In the genomic region with DNA sequence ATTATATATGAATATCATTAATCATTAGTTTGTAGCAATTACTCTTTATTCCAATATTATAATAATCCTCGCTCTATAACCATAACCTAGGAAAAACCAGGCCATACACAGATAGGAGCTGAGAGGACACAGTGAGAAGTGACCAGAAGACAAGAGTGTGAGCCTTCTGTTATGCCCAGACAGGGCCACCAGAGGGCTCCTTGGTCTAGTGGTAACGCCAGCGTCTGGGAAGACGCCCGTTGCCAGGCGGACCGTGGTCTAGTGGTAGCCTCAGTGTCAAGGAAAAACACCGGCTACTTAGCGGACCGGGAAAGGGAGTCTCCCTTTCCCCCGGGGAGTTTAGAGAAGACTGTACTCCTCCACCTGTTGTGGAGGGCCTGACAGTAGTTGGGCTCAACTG, we compare ENCODE assay signal across 10 cellular contexts. TPM values are rescaled to one million over a fixed set of nuclear protein-coding genes. Genes with fewer than 3 reads are reported as not detected.
DNase-seq lines count a peak whose midpoint lies in the region; ATAC-seq, FAIRE-seq and TF ChIP-seq lines count a peak whose summit lies in the region.
"Not testable (repeated sequence)": the region's sequence is repeated elsewhere in the genome, so short reads cannot be mapped to it uniquely, and the experiment has no call there.
"Had no signal": no experiment of that assay in that cellular context is flagged by ENCODE, and none has a peak within 500 bp of the region (broad histone marks: within the 10 kb centered on the region; RNA-seq: fewer than 3 reads in every experiment).

No MANE protein-coding gene starts in this region.

- H3K14ac ChIP-seq in H1 (ENCODE audit: insufficient read length) = not testable (repeated sequence)

- not testable (repeated sequence) for H4K20me1 ChIP-seq in H1 (replicated peaks in 1 of 2; ENCODE audit: control insufficient read depth in 1 of 2, insufficient read depth in 2 of 2, low read length in 2 of 2); neural progenitor cell (ENCODE audit: low read depth)

- not testable (repeated sequence) for H3K36me3 Mint-ChIP-seq in activated naive CD4-positive, alpha-beta T cell treated with anti-CD3 and anti-CD28 coated beads for 36 hours (ENCODE audit: low read depth); neural progenitor cell

- not testable (repeated sequence) for H4K5ac ChIP-seq in H1 (ENCODE audit: insufficient read length, low read depth, low read length)

- H2AK5ac ChIP-seq in H1 (ENCODE audit: low read depth, low read length) = not testable (repeated sequence)

- not testable (repeated sequence) for H4K91ac ChIP-seq in H1 (replicated peaks; ENCODE audit: insufficient read length, low read length)

- not testable (repeated sequence) for H3F3A ChIP-seq in neural progenitor cell (ENCODE audit: low read depth)

- intact Hi-C loops in activated naive CD4-positive, alpha-beta T cell treated with anti-CD3 and anti-CD28 coated beads for 36 hours (cut with micrococcal nuclease) = loop anchor here (1.0 kb wide), 1 partner anchor 271 kb away; no protein-coding TSS in a partner anchor

- not testable (repeated sequence) for H3K56ac ChIP-seq in H1 (replicated peaks; ENCODE audit: insufficient read length, low read depth, low read length)

- not testable (repeated sequence) for TF ChIP-seq POLR2A in H1 (IDR thresholded peaks at IDR 0.05; ENCODE audit: control extremely low read depth in 1 of 2, low read depth in 2 of 2, low read length in 2 of 2); upper lobe of left lung (IDR thresholded peaks at IDR 0.05)

- H3K23ac ChIP-seq in H1 (ENCODE audit: insufficient read length) = not testable (repeated sequence)

- H3K4ac ChIP-seq in H1 (replicated peaks; ENCODE audit: insufficient read length, low read depth, low read length) = not testable (repeated sequence)

- not testable (repeated sequence) for H3K4me1 ChIP-seq in H1 (replicated peaks in 1 of 4; ENCODE audit: control insufficient read depth in 3 of 4, insufficient read depth in 4 of 4, low read length in 3 of 4); right atrium auricular region; neural progenitor cell; upper lobe of left lung

- H3K27ac ChIP-seq in WERI-Rb-1; H1 (ENCODE audit: low read depth, low read length); right atrium auricular region; neural progenitor cell; upper lobe of left lung: not testable (repeated sequence)

- H3K4me3 Mint-ChIP-seq in activated naive CD4-positive, alpha-beta T cell treated with anti-CD3 and anti-CD28 coated beads for 36 hours; neural progenitor cell: not testable (repeated sequence)

- DNase-seq in DMS53 (lab: John Stamatoyannopoulos, UW) (peak; percentile 34), WERI-Rb-1 (peak; percentile 37), H1 (ENCODE audit: low read depth in 1 of 2, low spot score in 2 of 2) (peak in 1 of 2 experiments; percentile 55), upper lobe of left lung (peak; percentile 6 to 48)
- DNase-seq in LNCaP clone FGC (ENCODE audit: low read depth); right atrium auricular region (ENCODE audit: low spot score); neural progenitor cell (ENCODE audit: low spot score): not testable (repeated sequence)
- DNase-seq in activated naive CD4-positive, alpha-beta T cell treated with anti-CD3 and anti-CD28 coated beads for 36 hours = peak; percentile 52

- not testable (repeated sequence) for H3K36me3 ChIP-seq in WERI-Rb-1; H1 (ENCODE audit: control insufficient read depth in 2 of 4, insufficient read depth in 4 of 4, low read length in 3 of 4); right atrium auricular region; neural progenitor cell; upper lobe of left lung

- H2BK20ac ChIP-seq in H1 (ENCODE audit: low read length) = not testable (repeated sequence)

- CTCF ChIA-PET in activated naive CD4-positive, alpha-beta T cell treated with anti-CD3 and anti-CD28 coated beads for 36 hours (lab: Charles Lee) = not testable (repeated sequence)
- CTCF ChIA-PET in H1 (lab: Charles Lee; ENCODE audit: partially characterized antibody) = interaction anchor here (0.7 to 1.3 kb wide), 3 partner anchors 174 to 261 kb away, joined by 3 read pairs; no protein-coding TSS in a partner anchor

- not testable (repeated sequence) for TF ChIP-seq EP300 in H1 (IDR thresholded peaks at IDR 0.05; ENCODE audit: borderline replicate concordance in 1 of 2, low read depth in 2 of 2, low read length in 2 of 2); upper lobe of left lung (IDR thresholded peaks at IDR 0.05)

- not testable (repeated sequence) for H3K4me2 ChIP-seq in H1 (ENCODE audit: insufficient read depth in 1 of 2, low read depth in 2 of 2, low read length in 2 of 2); neural progenitor cell

- FAIRE-seq in H1 (lab: Jason Lieb, UNC) = not testable (repeated sequence)

- H2BK15ac ChIP-seq in H1 (ENCODE audit: low read length) = not testable (repeated sequence)

- H3K9me3 Mint-ChIP-seq in activated naive CD4-positive, alpha-beta T cell treated with anti-CD3 and anti-CD28 coated beads for 36 hours; neural progenitor cell: not testable (repeated sequence)

- not testable (repeated sequence) for H3K4me3 ChIP-seq in LNCaP clone FGC (ENCODE audit: low read depth, low read length); WERI-Rb-1 (ENCODE audit: low read depth, low read length); H1 (ENCODE audit: extremely low read depth in 1 of 4, insufficient read depth in 2 of 4, low read depth in 3 of 4, low read length in 4 of 4); right atrium auricular region; neural progenitor cell; upper lobe of left lung

- H3K27me3 ChIP-seq in WERI-Rb-1 (ENCODE audit: insufficient read depth, low read depth, severe bottlenecking) = peaks cover 54% of the 10 kb centered on the region
- H3K27me3 ChIP-seq in H1 (replicated peaks in 1 of 4; ENCODE audit: control insufficient read depth in 3 of 4, extremely low read depth in 1 of 4, insufficient read depth in 3 of 4, low read length in 3 of 4); right atrium auricular region; neural progenitor cell; upper lobe of left lung: not testable (repeated sequence)

- not testable (repeated sequence) for ATAC-seq in upper lobe of left lung (ENCODE audit: low FRiP score in 2 of 2)

- H3K9ac ChIP-seq in H1 (replicated peaks in 1 of 4; ENCODE audit: extremely low read depth in 1 of 4, low read depth in 3 of 4, low read length in 3 of 4); neural progenitor cell: not testable (repeated sequence)

- not testable (repeated sequence) for H3K18ac ChIP-seq in H1 (ENCODE audit: extremely low read depth, low read length)

- H4K8ac ChIP-seq in H1 (ENCODE audit: extremely low read depth, insufficient read depth, low read length) = not testable (repeated sequence)

- not testable (repeated sequence) for H3K9me3 ChIP-seq in WERI-Rb-1 (ENCODE audit: severe bottlenecking); H1 (ENCODE audit: insufficient read depth in 2 of 2, low read depth in 1 of 2, low read length in 1 of 2); right atrium auricular region; neural progenitor cell (ENCODE audit: low read depth); upper lobe of left lung

- peak; percentile 50 to 56 for TF ChIP-seq RAD21 in H1 (IDR thresholded peaks at IDR 0.05 in 1 of 2, conservative IDR thresholded peaks at IDR 0.05 in 1 of 2; ENCODE audit: low read depth in 2 of 2, low read length in 2 of 2)

- H2BK5ac ChIP-seq in H1 (ENCODE audit: low read depth, low read length) = not testable (repeated sequence)

- not testable (repeated sequence) for H3K79me1 ChIP-seq in H1 (ENCODE audit: low read depth, low read length)

- TF ChIP-seq CTCF in LNCaP clone FGC (IDR thresholded peaks at IDR 0.05; ENCODE audit: control insufficient read depth, extremely low read depth, insufficient read depth) (peak; percentile 38), WERI-Rb-1 (IDR thresholded peaks at IDR 0.05; ENCODE audit: low read depth, low read length) (peak; percentile 35; the same call in 1 of the 2 replicates), H1 (IDR thresholded peaks at IDR 0.05; ENCODE audit: control extremely low read depth in 1 of 3, insufficient read depth in 1 of 3, low read depth in 1 of 3, low read length in 3 of 3) (peak in 2 of 3 experiments; percentile 28 to 38; a peak in 2 of 4 replicates), right atrium auricular region (IDR thresholded peaks at IDR 0.05) (peak; percentile 16 to 52), neural progenitor cell (IDR thresholded peaks at IDR 0.05) (peak; percentile 54), upper lobe of left lung (IDR thresholded peaks at IDR 0.05) (peak; percentile 18 to 54 (median 42))

- POLR2A ChIA-PET in H1 (lab: Charles Lee; ENCODE audit: partially characterized antibody) = not testable (repeated sequence)

- not testable (repeated sequence) for H2BK120ac ChIP-seq in H1 (replicated peaks; ENCODE audit: low read depth, low read length)

- 19% methylated on average over 9 of the region's 11 CpGs; no CpG with 5 or more reads in 1 of the 2 experiments for WGBS in H1 (ENCODE audit: extremely low coverage in 1 of 2, insufficient coverage in 1 of 2, insufficient read length in 1 of 2, insufficient replicate concordance in 2 of 2, low coverage in 1 of 2, low lambda C conversion rate in 2 of 2, missing lambda C conversion rate in 1 of 2), 2 experiments
- 43 to 50% methylated on average over 2 to 11 of the region's 11 CpGs for WGBS in upper lobe of left lung, 2 donors

- not testable (repeated sequence) for H3K27me3 Mint-ChIP-seq in activated naive CD4-positive, alpha-beta T cell treated with anti-CD3 and anti-CD28 coated beads for 36 hours (ENCODE audit: low read depth); neural progenitor cell (ENCODE audit: insufficient read depth, low read depth)

- not testable (repeated sequence) for H3K23me2 ChIP-seq in H1 (ENCODE audit: low read depth, low read length)

- not testable (repeated sequence) for H3K27ac Mint-ChIP-seq in activated naive CD4-positive, alpha-beta T cell treated with anti-CD3 and anti-CD28 coated beads for 36 hours; neural progenitor cell

- H3K79me2 ChIP-seq in H1 (ENCODE audit: control insufficient read depth in 1 of 2, insufficient read depth in 2 of 2, low read length in 2 of 2); neural progenitor cell (ENCODE audit: low read depth): not testable (repeated sequence)

- not testable (repeated sequence) for H3K4me1 Mint-ChIP-seq in activated naive CD4-positive, alpha-beta T cell treated with anti-CD3 and anti-CD28 coated beads for 36 hours (ENCODE audit: low read depth); neural progenitor cell

- not testable (repeated sequence) for H2BK12ac ChIP-seq in H1 (ENCODE audit: low read depth, low read length)

- not testable (repeated sequence) for H2AFZ ChIP-seq in H1 (ENCODE audit: low read length); neural progenitor cell (replicated peaks)

RNA-seq across cellular contexts. Expression of gene CT55, which starts 35.2 kb away (rescaled TPM):
- total RNA-seq in activated naive CD4-positive, alpha-beta T cell treated with anti-CD3 and anti-CD28 coated beads for 36 hours = not detected
- total RNA-seq in H1 (2021; fragmentation: NEBNext Ultra II Directional; extraction: Animal tissue kit (Norgen Biotek cat#: 25700)) = not detected in 2 replicates
- 0.09 and 0.15 TPM in 2 replicates for polyA plus RNA-seq in H1 (2011; rRNA removed)
- 0.08 TPM for polyA plus RNA-seq in H1 (2011; cell fraction: cytosol; rRNA removed)
- 0.44 TPM for polyA plus RNA-seq in H1 (2011; cell fraction: nucleus; rRNA removed)
- polyA plus RNA-seq in H1 (2012, experiment 1 of 2) = 0.09 to 0.25 TPM in 2 of 4 replicates, not detected in the others
- not detected for polyA plus RNA-seq in H1 (2012, experiment 2 of 2)
- polyA plus RNA-seq in H1 (2013, experiment 1 of 2) = 0.06 TPM
- 0.06 TPM for polyA plus RNA-seq in H1 (2013, experiment 2 of 2)
- not detected in 2 replicates for polyA minus RNA-seq in H1 (2011; rRNA and poly(A)+ RNA removed)
- not detected for polyA minus RNA-seq in H1 (2011; cell fraction: cytosol; rRNA and poly(A)+ RNA removed)
- polyA minus RNA-seq in H1 (2011; cell fraction: nucleus; rRNA and poly(A)+ RNA removed) = 0.50 TPM
- not detected for total RNA-seq in right atrium auricular region
- not detected in 2 replicates for total RNA-seq in neural progenitor cell (ENCODE audit: low replicate concordance)
- total RNA-seq in upper lobe of left lung = not detected
- total RNA-seq: activated naive CD8-positive, alpha-beta T cell treated with anti-CD3 and anti-CD28 coated beads for 36 hours; lower leg skin had no signal

RNA-seq across cellular contexts. Expression of gene ETDA, which starts 45.4 kb away (rescaled TPM):
- total RNA-seq in activated naive CD4-positive, alpha-beta T cell treated with anti-CD3 and anti-CD28 coated beads for 36 hours = not detected
- total RNA-seq in H1 (2021; fragmentation: NEBNext Ultra II Directional; extraction: Animal tissue kit (Norgen Biotek cat#: 25700)) = not detected in 2 replicates
- not detected in 2 replicates for polyA plus RNA-seq in H1 (2011; rRNA removed)
- polyA plus RNA-seq in H1 (2011; cell fraction: cytosol; rRNA removed) = not detected
- not detected for polyA plus RNA-seq in H1 (2011; cell fraction: nucleus; rRNA removed)
- not detected in 4 replicates for polyA plus RNA-seq in H1 (2012, experiment 1 of 2)
- polyA plus RNA-seq in H1 (2012, experiment 2 of 2) = not detected
- not detected for polyA plus RNA-seq in H1 (2013, experiment 1 of 2)
- not detected for polyA plus RNA-seq in H1 (2013, experiment 2 of 2)
- not detected in 2 replicates for polyA minus RNA-seq in H1 (2011; rRNA and poly(A)+ RNA removed)
- not detected for polyA minus RNA-seq in H1 (2011; cell fraction: cytosol; rRNA and poly(A)+ RNA removed)
- polyA minus RNA-seq in H1 (2011; cell fraction: nucleus; rRNA and poly(A)+ RNA removed) = not detected
- total RNA-seq in right atrium auricular region (not detected), neural progenitor cell (ENCODE audit: low replicate concordance) (not detected in 2 replicates), upper lobe of left lung (not detected)
- total RNA-seq: activated naive CD8-positive, alpha-beta T cell treated with anti-CD3 and anti-CD28 coated beads for 36 hours; lower leg skin had no signal
